Comparison of ENCODE assay signal across 8 cellular contexts in genomic region chr1:17207966-17208418, GRCh38. TPM values are rescaled to one million over a fixed set of nuclear protein-coding genes. Genes with fewer than 3 reads are reported as not detected.
DNase-seq lines count a peak whose midpoint lies in the region; FAIRE-seq and TF ChIP-seq lines count a peak whose summit lies in the region.
"Had no signal": no experiment of that assay in that cellular context is flagged by ENCODE, and none has a peak within 500 bp of the region (broad histone marks: within the 10 kb centered on the region; RNA-seq: fewer than 3 reads in every experiment).

No MANE protein-coding gene starts in this region.

- no peak for TF ChIP-seq POLR2A in vagina (IDR thresholded peaks at IDR 0.05)

- TF ChIP-seq CTCF in foreskin fibroblast (IDR thresholded peaks at IDR 0.05; ENCODE audit: low read depth, low read length) (no peak), vagina (IDR thresholded peaks at IDR 0.05) (no peak)

- no peak overlapping the region for H3K27ac ChIP-seq in vagina
- H3K27ac ChIP-seq: right lobe of liver had no signal

- FAIRE-seq in GM19239 (lab: Jason Lieb, UNC) = peak; percentile 62

- DNase-seq in GM19239 (ENCODE audit: insufficient read length, low spot score) (peak; percentile 54), HT1080 (ENCODE audit: low read depth) (peak; percentile 94), foreskin fibroblast (peak; percentile 52 to 69), SK-N-DZ (ENCODE audit: low spot score) (no peak), vagina (ENCODE audit: extremely low spot score in 2 of 2) (no peak)
- peak; percentile 58 to 68 for DNase-seq in activated CD4-positive, alpha-beta T cell treated with anti-CD3 and anti-CD28 coated beads, Interleukin-2, amount 50 U/mL, for 48 hours
- DNase-seq in stimulated activated CD8-positive, alpha-beta memory T cell treated with anti-CD3 and anti-CD28 coated beads, Interleukin-7, amount 100 ng/mL, for 24 hours (ENCODE audit: low read depth) = peak; percentile 28
- DNase-seq: right lobe of liver had no signal

- no peaks in the 10 kb centered on the region for H3K27me3 ChIP-seq in vagina
- H3K27me3 ChIP-seq: right lobe of liver had no signal

- no peaks in the 10 kb centered on the region for H3K9me3 ChIP-seq in vagina
- H3K9me3 ChIP-seq: right lobe of liver had no signal

- H3K4me1 ChIP-seq in vagina = peaks cover 7% of the 10 kb centered on the region
- H3K4me1 ChIP-seq: right lobe of liver had no signal

- no peaks in the 10 kb centered on the region for H3K36me3 ChIP-seq in vagina
- H3K36me3 ChIP-seq: right lobe of liver had no signal

- H3K4me3 ChIP-seq in foreskin fibroblast (ENCODE audit: low read depth in 1 of 2, low read length in 2 of 2) (no peak overlapping the region), vagina (no peak overlapping the region)
- H3K4me3 ChIP-seq: right lobe of liver had no signal

- intact Hi-C loops in vagina (cut with DNase I) = no loop called here

RNA-seq across cellular contexts. Expression of gene PADI1, which starts 3.1 kb away (rescaled TPM):
- 0.47 and 0.66 TPM in 2 replicates for total RNA-seq in HT1080 (2014; rRNA removed; shearing (Covaris generic))
- 1.5 TPM in 2 replicates for polyA plus RNA-seq in HT1080 (2015; cell fraction: cytosol; rRNA removed)
- 3.3 and 3.9 TPM in 2 replicates for polyA plus RNA-seq in HT1080 (2015; cell fraction: nucleus; rRNA removed)
- not detected in 2 replicates for polyA plus RNA-seq in SK-N-DZ (2014; cell fraction: cytosol; rRNA removed)
- polyA plus RNA-seq in SK-N-DZ (2014; cell fraction: nucleus; rRNA removed) = not detected in 2 replicates
- 46.4 TPM for total RNA-seq in vagina

RNA-seq across cellular contexts. Expression of gene PADI3, which starts 40.9 kb away (rescaled TPM):
- 0.39 and 0.57 TPM in 2 replicates for total RNA-seq in HT1080 (2014; rRNA removed; shearing (Covaris generic))
- polyA plus RNA-seq in HT1080 (2015; cell fraction: cytosol; rRNA removed) = 0.48 and 0.85 TPM in 2 replicates
- 3.4 and 3.5 TPM in 2 replicates for polyA plus RNA-seq in HT1080 (2015; cell fraction: nucleus; rRNA removed)
- polyA plus RNA-seq in SK-N-DZ (2014; cell fraction: cytosol; rRNA removed) = not detected in 2 replicates
- not detected in 2 replicates for polyA plus RNA-seq in SK-N-DZ (2014; cell fraction: nucleus; rRNA removed)
- 7.1 TPM for total RNA-seq in vagina
- total RNA-seq: right lobe of liver had no signal

Comparison
In these comparisons a context has a peak if more than half of its experiments do, and no peak if none do; other contexts are left out.
1. DNase-seq: peak in GM19239 (single experiment), HT1080 (single experiment), activated CD4-positive, alpha-beta T cell treated with anti-CD3 and anti-CD28 coated beads, Interleukin-2, amount 50 U/mL, for 48 hours (2 of 2), foreskin fibroblast (2 of 2) and stimulated activated CD8-positive, alpha-beta memory T cell treated with anti-CD3 and anti-CD28 coated beads, Interleukin-7, amount 100 ng/mL, for 24 hours (single experiment); none in SK-N-DZ (single experiment) and vagina (0 of 2).
2. RNA of gene PADI1, which starts 3.1 kb away (total RNA-seq): 46.4 TPM in vagina (single experiment); 0.47 to 0.66 TPM in HT1080; every median in the first group is over 10 times any median in the second.